Comparison of ENCODE assay signal across 8 cellular contexts in genomic region chr9:93574900-93575705, GRCh38. TPM values are rescaled to one million over a fixed set of nuclear protein-coding genes. Genes with fewer than 3 reads are reported as not detected.
A peak's percentile ranks its signal among the peaks of the same experiment; 100 is the strongest.
DNase-seq lines count a peak whose midpoint lies in the region; ATAC-seq and TF ChIP-seq lines count a peak whose summit lies in the region.

No MANE protein-coding gene starts in this region.

- peak overlapping the region; percentile 85 for H3K27ac Mint-ChIP-seq in activated naive CD8-positive, alpha-beta T cell treated with anti-CD3 and anti-CD28 coated beads for 36 hours
- peak overlapping the region; percentile 96 for H3K27ac Mint-ChIP-seq in stimulated activated effector memory CD8-positive, alpha-beta T cell treated with anti-CD3 and anti-CD28 coated beads, Interleukin-12 subunit alpha, Interleukin-12 subunit beta, amount 100 ng/mL, for 72 hours

- POLR2A ChIA-PET in GM10248 (lab: Yijun Ruan, JAX): interaction anchor here (0.6 kb wide), 1 partner anchor 22 kb away, joined by 3 read pairs; no protein-coding TSS in a partner anchor

- H3K27me3 ChIP-seq in HL-60 (ENCODE audit: insufficient read depth, poor library complexity, severe bottlenecking) (no peaks in the 10 kb centered on the region), iPS-18a (ENCODE audit: control insufficient read depth, insufficient read depth, low read length) (peaks cover 21% of the 10 kb centered on the region)

- TF ChIP-seq CTCF in HL-60 (IDR thresholded peaks at IDR 0.05; ENCODE audit: insufficient read depth, low read length) (no peak), GM10248 (IDR thresholded peaks at IDR 0.05; ENCODE audit: control extremely low read depth, extremely low read depth, low read depth, missing control alignments) (no peak)

- H3K9ac ChIP-seq in iPS-18a (ENCODE audit: low read length): peak overlapping the region; percentile 18

- peaks cover 28% of the 10 kb centered on the region for H3K4me1 Mint-ChIP-seq in activated naive CD8-positive, alpha-beta T cell treated with anti-CD3 and anti-CD28 coated beads for 36 hours
- H3K4me1 Mint-ChIP-seq in stimulated activated effector memory CD8-positive, alpha-beta T cell treated with anti-CD3 and anti-CD28 coated beads, Interleukin-12 subunit alpha, Interleukin-12 subunit beta, amount 100 ng/mL, for 72 hours: peaks cover 45% of the 10 kb centered on the region

- no peaks in the 10 kb centered on the region for H3K9me3 ChIP-seq in iPS-18a (ENCODE audit: control insufficient read depth, low read depth, low read length)

- ATAC-seq in stimulated activated effector memory CD8-positive, alpha-beta T cell treated with anti-CD3 and anti-CD28 coated beads, Interleukin-12 subunit alpha, Interleukin-12 subunit beta, amount 100 ng/mL, for 72 hours: no peak

- peak overlapping the region; percentile 59 for H3K4me3 ChIP-seq in HL-60 (replicated peaks; ENCODE audit: insufficient read depth, low read length)
- peak overlapping the region; percentile 59 for H3K4me3 ChIP-seq in iPS-18a (ENCODE audit: low read length)

- peak overlapping the region; percentile 82 for H3K4me3 Mint-ChIP-seq in activated naive CD8-positive, alpha-beta T cell treated with anti-CD3 and anti-CD28 coated beads for 36 hours
- peak overlapping the region; percentile 81 for H3K4me3 Mint-ChIP-seq in stimulated activated effector memory CD8-positive, alpha-beta T cell treated with anti-CD3 and anti-CD28 coated beads, Interleukin-12 subunit alpha, Interleukin-12 subunit beta, amount 100 ng/mL, for 72 hours

- peaks cover 4% of the 10 kb centered on the region for H3K9me3 Mint-ChIP-seq in activated naive CD8-positive, alpha-beta T cell treated with anti-CD3 and anti-CD28 coated beads for 36 hours
- H3K9me3 Mint-ChIP-seq in stimulated activated effector memory CD8-positive, alpha-beta T cell treated with anti-CD3 and anti-CD28 coated beads, Interleukin-12 subunit alpha, Interleukin-12 subunit beta, amount 100 ng/mL, for 72 hours: peaks cover 3% of the 10 kb centered on the region

- H3K36me3 ChIP-seq in iPS-18a (ENCODE audit: control insufficient read depth, low read depth, low read length): no peaks in the 10 kb centered on the region

- no peaks in the 10 kb centered on the region for H3K27me3 Mint-ChIP-seq in activated naive CD8-positive, alpha-beta T cell treated with anti-CD3 and anti-CD28 coated beads for 36 hours

- CTCF ChIA-PET in GM10248 (lab: Yijun Ruan, JAX): interaction anchor here (3.0 kb wide), 1 partner anchor 9 kb away, joined by 24 read pairs; no protein-coding TSS in a partner anchor

- H3K36me3 Mint-ChIP-seq in activated naive CD8-positive, alpha-beta T cell treated with anti-CD3 and anti-CD28 coated beads for 36 hours: peaks cover 16% of the 10 kb centered on the region
- peaks cover 21% of the 10 kb centered on the region for H3K36me3 Mint-ChIP-seq in stimulated activated effector memory CD8-positive, alpha-beta T cell treated with anti-CD3 and anti-CD28 coated beads, Interleukin-12 subunit alpha, Interleukin-12 subunit beta, amount 100 ng/mL, for 72 hours

- DNase-seq in HL-60 (ENCODE audit: low read depth in 1 of 2, low spot score in 1 of 2) (no peak), GM10248 (ENCODE audit: extremely low spot score) (no peak), epidermal melanocyte (ENCODE audit: insufficient read length, low spot score) (no peak), MV-4-11 (lab: John Stamatoyannopoulos, UW) (no peak), amygdala (lab: John Stamatoyannopoulos, UW) (no peak)
- no peak for DNase-seq in activated naive CD8-positive, alpha-beta T cell treated with anti-CD3 and anti-CD28 coated beads for 36 hours
- DNase-seq in stimulated activated effector memory CD8-positive, alpha-beta T cell treated with anti-CD3 and anti-CD28 coated beads, Interleukin-12 subunit alpha, Interleukin-12 subunit beta, amount 100 ng/mL, for 72 hours (ENCODE audit: low spot score in 2 of 2): peak in 1 of 2 donors; percentile 50

- H3K27ac ChIP-seq in HL-60 (replicated peaks): peak overlapping the region; percentile 94
- no peak overlapping the region for H3K27ac ChIP-seq in iPS-18a (ENCODE audit: low read length)

- H3K4me1 ChIP-seq in iPS-18a (ENCODE audit: control insufficient read depth, low read depth, low read length): peaks cover 15% of the 10 kb centered on the region

RNA-seq across cellular contexts. Expression of gene PHF2, which starts 1.3 kb away (rescaled TPM):
- 10 to 100 TPM; 14.6 to 15.6 TPM for total RNA-seq in activated naive CD8-positive, alpha-beta T cell treated with anti-CD3 and anti-CD28 coated beads for 36 hours
